8 cellular contexts compared by ENCODE assay signal in the genomic region with DNA sequence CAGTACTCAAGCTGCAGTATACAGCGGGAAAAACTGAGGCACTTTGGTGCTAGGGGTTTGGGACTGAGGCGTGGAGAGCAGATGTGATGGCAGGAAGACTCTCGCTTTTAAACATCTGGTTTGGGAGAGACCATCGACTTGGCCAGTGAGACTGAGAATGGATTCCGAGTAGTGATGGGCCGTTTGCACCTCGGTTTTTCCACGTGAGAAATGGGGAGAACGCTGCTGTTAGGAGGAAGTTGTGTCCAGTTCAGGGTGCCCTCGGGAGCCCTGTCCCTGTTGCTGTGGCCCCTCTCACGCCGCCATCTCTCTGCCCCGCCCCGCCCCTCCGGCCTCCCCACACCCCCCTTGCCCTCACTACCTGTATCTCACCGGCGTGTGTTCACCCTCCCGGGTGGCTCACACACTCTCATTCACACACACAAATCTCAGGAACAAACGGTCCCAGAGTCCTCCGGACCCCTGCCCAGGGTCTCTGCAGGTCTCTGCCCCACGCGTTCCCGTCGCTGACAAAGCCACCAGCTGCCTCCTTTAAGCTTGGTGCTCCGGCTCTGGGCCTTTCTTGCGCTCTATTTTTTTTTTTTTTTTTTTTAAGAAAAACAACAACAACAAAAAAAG. TPM values are rescaled to one million over a fixed set of nuclear protein-coding genes. Genes with fewer than 3 reads are reported as not detected.
DNase-seq lines count a peak whose midpoint lies in the region; ATAC-seq and TF ChIP-seq lines count a peak whose summit lies in the region.

No MANE protein-coding gene starts in this region.

- no peak for TF ChIP-seq POLR2A in lower leg skin (IDR thresholded peaks at IDR 0.05)

- intact Hi-C loops in ascending aorta (cut with DNase I) (loop anchor here (1.0 to 10.0 kb wide), 4 partner anchors 31 to 1567 kb away; partner anchors contain the start of genes FKBP1A, SIRPA and ZCCHC3), lower leg skin (cut with DNase I; ENCODE audit: low total_unique reads) (no loop called here)

- H3K36me3 ChIP-seq in ascending aorta = no peaks in the 10 kb centered on the region

- ATAC-seq in left lobe of liver (no peak), GM19455 (IDR thresholded peaks at IDR 0.05; ENCODE audit: unreplicated experiment) (no peak)

- H3K27ac ChIP-seq in ascending aorta = peak overlapping the region; percentile 77 to 98

- H3K4me3 Mint-ChIP-seq in activated naive CD4-positive, alpha-beta T cell treated with anti-CD3 and anti-CD28 coated beads, Interleukin-2, amount 10 ng/mL, durations not matched to agents 7 days and 5 days = peak overlapping the region; percentile 64
- H3K4me3 Mint-ChIP-seq in type B pancreatic cell = peak overlapping the region; percentile 90

- peaks cover 45% of the 10 kb centered on the region for H3K4me1 Mint-ChIP-seq in activated naive CD4-positive, alpha-beta T cell treated with anti-CD3 and anti-CD28 coated beads, Interleukin-2, amount 10 ng/mL, durations not matched to agents 7 days and 5 days
- peaks cover 28% of the 10 kb centered on the region for H3K4me1 Mint-ChIP-seq in type B pancreatic cell (ENCODE audit: unreplicated experiment)

- H3K36me3 Mint-ChIP-seq in activated naive CD4-positive, alpha-beta T cell treated with anti-CD3 and anti-CD28 coated beads, Interleukin-2, amount 10 ng/mL, durations not matched to agents 7 days and 5 days = peaks cover 2% of the 10 kb centered on the region
- H3K36me3 Mint-ChIP-seq in type B pancreatic cell = peaks cover 7% of the 10 kb centered on the region

- H3K9me3 Mint-ChIP-seq in activated naive CD4-positive, alpha-beta T cell treated with anti-CD3 and anti-CD28 coated beads, Interleukin-2, amount 10 ng/mL, durations not matched to agents 7 days and 5 days = no peaks in the 10 kb centered on the region
- no peaks in the 10 kb centered on the region for H3K9me3 Mint-ChIP-seq in type B pancreatic cell

- 36 to 41% methylated on average over 26 of the region's 26 CpGs for WGBS in lower leg skin, 2 donors

- H3K9me3 ChIP-seq in ascending aorta = no peaks in the 10 kb centered on the region

- CTCF ChIA-PET in activated naive CD4-positive, alpha-beta T cell treated with anti-CD3 and anti-CD28 coated beads, Interleukin-2, amount 10 ng/mL, durations not matched to agents 7 days and 5 days (lab: Charles Lee) = interaction anchor here (6.2 kb wide), 1 partner anchor 18 kb away, joined by 34 read pairs; the partner anchor contains the start of gene NRSN2

- no peak for DNase-seq in activated naive CD4-positive, alpha-beta T cell treated with anti-CD3 and anti-CD28 coated beads, Interleukin-2, amount 10 ng/mL, durations not matched to agents 7 days and 5 days
- no peak for DNase-seq in activated naive CD4-positive, alpha-beta T cell treated with anti-CD3 and anti-CD28 coated beads, Interleukin-2, amount 50 U/mL, for 16 hours
- DNase-seq in ascending aorta (ENCODE audit: low spot score in 2 of 2) (no peak), lower leg skin (ENCODE audit: low spot score in 2 of 2) (no peak), type B pancreatic cell (ENCODE audit: extremely low spot score, unreplicated experiment) (no peak), left lobe of liver (ENCODE audit: low spot score) (no peak), GDM1 (lab: John Stamatoyannopoulos, UW) (no peak)

- H3K4me3 ChIP-seq in ascending aorta (peak overlapping the region; percentile 64 to 93), lower leg skin (ENCODE audit: low read depth, poor library complexity, severe bottlenecking) (peak overlapping the region; percentile 37)

- TF ChIP-seq CTCF in ascending aorta (IDR thresholded peaks at IDR 0.05) (no peak), lower leg skin (IDR thresholded peaks at IDR 0.05) (no peak), type B pancreatic cell (conservative IDR thresholded peaks at IDR 0.05) (no peak)

- H3K27me3 ChIP-seq in ascending aorta = no peaks in the 10 kb centered on the region

- H3K27ac Mint-ChIP-seq in activated naive CD4-positive, alpha-beta T cell treated with anti-CD3 and anti-CD28 coated beads, Interleukin-2, amount 10 ng/mL, durations not matched to agents 7 days and 5 days = no peak overlapping the region
- peak overlapping the region; percentile 37 for H3K27ac Mint-ChIP-seq in type B pancreatic cell

- H3K4me1 ChIP-seq in ascending aorta = peaks cover 0 to 5% of the 10 kb centered on the region in 2 donors

- H3K27me3 Mint-ChIP-seq in activated naive CD4-positive, alpha-beta T cell treated with anti-CD3 and anti-CD28 coated beads, Interleukin-2, amount 10 ng/mL, durations not matched to agents 7 days and 5 days = peaks cover 26% of the 10 kb centered on the region
- H3K27me3 Mint-ChIP-seq in type B pancreatic cell = no peaks in the 10 kb centered on the region

RNA-seq across cellular contexts. Expression of gene SOX12, which starts 2.7 kb away (rescaled TPM):
- 6.2 TPM for total RNA-seq in ascending aorta
- total RNA-seq in lower leg skin = 1 to 10 TPM; 4.7 to 9.9 (median 5.4) TPM
- 9.9 and 52.7 TPM in 2 replicates for total RNA-seq in type B pancreatic cell (ENCODE audit: low replicate concordance)
- total RNA-seq in left lobe of liver = 5.6 TPM

RNA-seq across cellular contexts. Expression of gene NRSN2, which starts 18.9 kb away (rescaled TPM):
- total RNA-seq in ascending aorta (24.5 TPM), lower leg skin (10 to 100 TPM in 2 of 4 donors, 1 to 10 TPM in 2; 4.4 to 16.6 (median 9.9) TPM), type B pancreatic cell (ENCODE audit: low replicate concordance) (33.8 and 43.0 TPM in 2 replicates), left lobe of liver (3.1 TPM)

RNA-seq across cellular contexts. Expression of gene ZCCHC3, which starts 30.7 kb away (rescaled TPM):
- total RNA-seq in ascending aorta (15.6 TPM), lower leg skin (10 to 100 TPM in 1 of 4 donors, 1 to 10 TPM in 3; 7.3 to 10.8 (median 9.2) TPM), type B pancreatic cell (ENCODE audit: low replicate concordance) (28.9 and 40.5 TPM in 2 replicates), left lobe of liver (5.6 TPM)

RNA-seq across cellular contexts. Expression of gene C20orf96, which starts 37.5 kb away (rescaled TPM):
- total RNA-seq in ascending aorta (0.32 TPM), lower leg skin (under 1 TPM in 3 of 4 donors, not detected in 1; 0.36 to 0.59 (median 0.52) TPM), type B pancreatic cell (ENCODE audit: low replicate concordance) (12.6 and 27.0 TPM in 2 replicates), left lobe of liver (2.0 TPM)

RNA-seq across cellular contexts. Expression of gene TRIB3, which starts 52.5 kb away (rescaled TPM):
- not detected for total RNA-seq in ascending aorta
- 10 to 100 TPM; 20.6 to 35.2 (median 27.5) TPM for total RNA-seq in lower leg skin
- 8.3 and 17.0 TPM in 2 replicates for total RNA-seq in type B pancreatic cell (ENCODE audit: low replicate concordance)
- total RNA-seq in left lobe of liver = 18.3 TPM
